14 cellular contexts compared by ENCODE assay signal in genomic region chr22:45271667-45272188, GRCh38. TPM values are rescaled to one million over a fixed set of nuclear protein-coding genes. Genes with fewer than 3 reads are reported as not detected.
DNase-seq lines count a peak whose midpoint lies in the region; ATAC-seq and TF ChIP-seq lines count a peak whose summit lies in the region.
"Had no signal": no experiment of that assay in that cellular context is flagged by ENCODE, and none has a peak within 500 bp of the region (broad histone marks: within the 10 kb centered on the region; RNA-seq: fewer than 3 reads in every experiment).

No MANE protein-coding gene starts in this region.

- H3K4me3 ChIP-seq in esophagus muscularis mucosa = peak overlapping the region in 1 of 4 donors; percentile 4

- H3K9me3 Mint-ChIP-seq in WTC11 = no peaks in the 10 kb centered on the region
- H3K9me3 Mint-ChIP-seq: activated T-helper 2 cell treated with anti-CD3 and anti-CD28 coated beads, Interferon-gamma antibody, Interleukin-2, Interleukin-4, amounts not matched to agents 10 μg/mL and 5 μg/mL and 100 μg/mL, durations not matched to agents 14 hours and 24 hours and 36 hours had no signal

- H3K27me3 Mint-ChIP-seq in WTC11 (ENCODE audit: low read depth) = peaks cover 18% of the 10 kb centered on the region

- peaks cover 16% of the 10 kb centered on the region for H3K4me1 Mint-ChIP-seq in WTC11

- no peak for TF ChIP-seq POLR2A in esophagus muscularis mucosa (IDR thresholded peaks at IDR 0.05; ENCODE audit: low read depth)

- H3K27ac Mint-ChIP-seq in WTC11 = no peak overlapping the region
- H3K27ac Mint-ChIP-seq: activated T-helper 2 cell treated with anti-CD3 and anti-CD28 coated beads, Interferon-gamma antibody, Interleukin-2, Interleukin-4, amounts not matched to agents 10 μg/mL and 5 μg/mL and 100 μg/mL, durations not matched to agents 14 hours and 24 hours and 36 hours; progenitor cell of endocrine pancreas had no signal

- peak overlapping the region; percentile 17 to 79 (median 72) for H3K27ac ChIP-seq in esophagus muscularis mucosa (replicated peaks in 1 of 4)
- peak overlapping the region; percentile 90 for H3K27ac ChIP-seq in temporal lobe (ENCODE audit: low read depth, low read length)

- no peaks in the 10 kb centered on the region for H3K27me3 ChIP-seq in esophagus muscularis mucosa

- H3K9me3 ChIP-seq in esophagus muscularis mucosa = no peaks in the 10 kb centered on the region

- ATAC-seq in left lobe of liver (no peak), GM19035 (IDR thresholded peaks at IDR 0.05; ENCODE audit: unreplicated experiment) (no peak), WTC11 (no peak)

- intact Hi-C loops in esophagus muscularis mucosa (cut with DNase I) = loop anchor here (5.0 kb wide), 1 partner anchor 36 kb away; the partner anchor contains the start of gene FAM118A

- no peak overlapping the region for H3K4me3 Mint-ChIP-seq in WTC11

- DNase-seq in NCI-H69 (lab: John Stamatoyannopoulos, UW) (peak; percentile 44), esophagus muscularis mucosa (ENCODE audit: extremely low spot score) (no peak), midbrain (lab: John Stamatoyannopoulos, UW) (peak; percentile 75), left lobe of liver (ENCODE audit: low spot score) (no peak), NCI-H510A treated with DMSO at 0.1 percent for 48 hours (lab: John Stamatoyannopoulos, UW) (no peak), WTC11 (ENCODE audit: low spot score) (no peak)
- DNase-seq: NCI-H1092 had no signal

- H3K4me1 ChIP-seq in esophagus muscularis mucosa = peaks cover 25 to 50% (median 39%) of the 10 kb centered on the region in 4 donors

- no peak for TF ChIP-seq EP300 in esophagus muscularis mucosa (IDR thresholded peaks at IDR 0.05)

- CTCF ChIA-PET in WTC11 (lab: Charles Lee) = interaction anchor here (0.6 to 1.2 kb wide), 4 partner anchors 62 to 191 kb away, joined by 3 read pairs; no protein-coding TSS in a partner anchor

- H3K36me3 ChIP-seq in esophagus muscularis mucosa = no peaks in the 10 kb centered on the region

- 61% methylated on average over 13 of the region's 13 CpGs for WGBS in esophagus muscularis mucosa

- POLR2A ChIA-PET in WTC11 (lab: Charles Lee) = no interaction called here

- TF ChIP-seq CTCF in esophagus muscularis mucosa (IDR thresholded peaks at IDR 0.05) (no peak), WTC11 (IDR thresholded peaks at IDR 0.05) (no peak)

- H3K36me3 Mint-ChIP-seq in WTC11 = no peaks in the 10 kb centered on the region

TF ChIP-seq in WTC11, 78 proteins besides CTCF, POLR2A, EP300 and RAD21:
- TF ChIP-seq ZNF281 (CRISPR knock-in tag; IDR thresholded peaks at IDR 0.05) (no peak), ETV6 (CRISPR knock-in tag; IDR thresholded peaks at IDR 0.05) (no peak), CREB1 (CRISPR knock-in tag; IDR thresholded peaks at IDR 0.05) (no peak), MXD4 (CRISPR knock-in tag; IDR thresholded peaks at IDR 0.05; ENCODE audit: borderline replicate concordance) (no peak), ZNF423 (CRISPR knock-in tag; IDR thresholded peaks at IDR 0.05) (no peak), IRF1 (CRISPR knock-in tag; IDR thresholded peaks at IDR 0.05) (no peak), E2F5 (CRISPR knock-in tag; IDR thresholded peaks at IDR 0.05) (no peak), SMAD3 (CRISPR knock-in tag; IDR thresholded peaks at IDR 0.05; ENCODE audit: borderline replicate concordance) (no peak), FOXP1 (CRISPR knock-in tag; IDR thresholded peaks at IDR 0.05; ENCODE audit: borderline replicate concordance) (no peak)
TF ChIP-seq in WTC11: peak in this region for 0.

RNA-seq across cellular contexts. Expression of gene UPK3A, which starts 13.0 kb away (rescaled TPM):
- total RNA-seq in esophagus muscularis mucosa (not detected), temporal lobe (not detected), left lobe of liver (not detected), WTC11 (2021) (0.23 to 0.62 TPM (median 0.37 TPM) in 3 replicates)
- total RNA-seq: activated T-helper 2 cell treated with anti-CD3 and anti-CD28 coated beads, Interferon-gamma antibody, Interleukin-2, Interleukin-4, amounts not matched to agents 10 μg/mL and 5 μg/mL and 100 μg/mL, durations not matched to agents 14 hours and 24 hours and 36 hours; dermis microvascular lymphatic vessel endothelial cell; H4; OCI-LY7 had no signal

RNA-seq across cellular contexts. Expression of gene KIAA0930, which starts 31.0 kb away (rescaled TPM):
- 10 to 100 TPM; 31.6 to 67.1 (median 46.8) TPM for total RNA-seq in esophagus muscularis mucosa
- 42.0 TPM for total RNA-seq in temporal lobe
- total RNA-seq in left lobe of liver = 44.2 TPM
- 53.2 to 62.1 TPM (median 57.6 TPM) in 3 replicates for total RNA-seq in WTC11 (2021)

RNA-seq across cellular contexts. Expression of gene FAM118A, which starts 38.0 kb away (rescaled TPM):
- total RNA-seq in esophagus muscularis mucosa (10 to 100 TPM; 24.4 to 45.8 (median 32.1) TPM), temporal lobe (10.8 TPM), left lobe of liver (26.0 TPM), WTC11 (2021) (20.7 to 21.6 TPM (median 21.3 TPM) in 3 replicates)

Comparison
In these comparisons a context has a peak if more than half of its experiments do, and no peak if none do; other contexts are left out.
1. DNase-seq: peak in NCI-H69 (single experiment) and midbrain (single experiment); none in esophagus muscularis mucosa (single experiment), left lobe of liver (single experiment), NCI-H510A treated with DMSO at 0.1 percent for 48 hours (single experiment) and WTC11 (single experiment).